In genomic region chr19:55285225-55285890, GRCh38 we compare ENCODE assay signal across 8 cellular contexts. TPM values are rescaled to one million over a fixed set of nuclear protein-coding genes. Genes with fewer than 3 reads are reported as not detected.
DNase-seq lines count a peak whose midpoint lies in the region; ATAC-seq, FAIRE-seq and TF ChIP-seq lines count a peak whose summit lies in the region.

No MANE protein-coding gene starts in this region.

- POLR2A ChIA-PET in A549 (lab: Yijun Ruan, JAX): no interaction called here

- H3K36me3 ChIP-seq in H7 (replicated peaks; ENCODE audit: control insufficient read depth, insufficient read depth, low read length) (peaks cover 4% of the 10 kb centered on the region), muscle layer of colon (ENCODE audit: insufficient read depth, low read length) (no peaks in the 10 kb centered on the region)

- no peak for TF ChIP-seq RAD21 in A549 (conservative IDR thresholded peaks at IDR 0.05 in 1 of 2, IDR thresholded peaks at IDR 0.05 in 1 of 2)

- no peak for TF ChIP-seq POLR2A in A549 (IDR thresholded peaks at IDR 0.05; ENCODE audit: low read length)

- CTCF ChIA-PET in A549 (lab: Yijun Ruan, JAX): interaction anchor here (0.5 to 10.2 kb wide), 3 partner anchors 16 to 145 kb away, joined by 3 to 152 read pairs (median 7); no protein-coding TSS in a partner anchor

- H3K27ac ChIP-seq in A549 (peak overlapping the region in 1 of 2 experiments; percentile 95; a peak in 3 of 6 replicates), muscle layer of colon (ENCODE audit: low read depth, low read length) (peak overlapping the region; percentile 52)

- H3K27me3 ChIP-seq in H7 (ENCODE audit: control insufficient read depth, insufficient read depth, low read length) (no peaks in the 10 kb centered on the region), muscle layer of colon (ENCODE audit: control insufficient read depth in 1 of 2, insufficient read depth in 2 of 2, low read length in 2 of 2) (no peaks in the 10 kb centered on the region)

- no peak for TF ChIP-seq CTCF in A549 (IDR thresholded peaks at IDR 0.05)
- no peak for TF ChIP-seq CTCF in cardiac fibroblast (IDR thresholded peaks at IDR 0.05; ENCODE audit: low read depth, low read length)
- no peak for TF ChIP-seq CTCF in GM13976 (IDR thresholded peaks at IDR 0.05; ENCODE audit: borderline replicate concordance, control extremely low read depth, extremely low read depth, insufficient read depth, missing control alignments)

- TF ChIP-seq EP300 in A549 (IDR thresholded peaks at IDR 0.05): no peak

- H3K4me2 ChIP-seq in A549: peak overlapping the region; percentile 100

- H3K9me3 ChIP-seq in A549: no peaks in the 10 kb centered on the region
- no peaks in the 10 kb centered on the region for H3K9me3 ChIP-seq in muscle layer of colon (ENCODE audit: low read length)

- H3K4me3 ChIP-seq in A549 (no peak overlapping the region), H7 (ENCODE audit: insufficient read depth, low read depth, low read length) (peak overlapping the region; percentile 43), cardiac fibroblast (replicated peaks in 1 of 2; ENCODE audit: low read depth in 2 of 2, low read length in 2 of 2) (peak overlapping the region; percentile 2 to 35), muscle layer of colon (ENCODE audit: low read depth in 1 of 2, low read length in 2 of 2) (peak overlapping the region in 1 of 2 donors; percentile 18)

- no peak overlapping the region for H3K9ac ChIP-seq in muscle layer of colon (ENCODE audit: low read length)

- H3K4me1 ChIP-seq in A549 (peaks cover 24% of the 10 kb centered on the region), muscle layer of colon (ENCODE audit: insufficient read depth, low read length) (peaks cover 15% of the 10 kb centered on the region)

- DNase-seq in A549 (ENCODE audit: low read depth in 1 of 2, low spot score in 1 of 2): no peak
- DNase-seq in H7: peak; percentile 63
- peak in 1 of 2 donors; percentile 7 for DNase-seq in cardiac fibroblast (ENCODE audit: low read depth in 2 of 2)
- no peak for DNase-seq in ecto neural progenitor cell (ENCODE audit: low spot score)
- DNase-seq in effector CD8-positive, alpha-beta T cell (lab: John Stamatoyannopoulos, UW): no peak
- DNase-seq in GM13976 (ENCODE audit: low spot score): no peak

- 82% methylated on average over 18 of the region's 18 CpGs for WGBS in A549 (ENCODE audit: missing lambda C conversion rate)

- in situ Hi-C loops in GM13976 (cut with MboI; ENCODE audit: low sequenced_read_pairs, unreplicated experiment): no loop called here

- no peak for FAIRE-seq in A549 (lab: Jason Lieb, UNC)

- 0 out of 6 replicates have a peak, but pooled peaks of 1 of the 2 experiments have one; percentile 3 for ATAC-seq in A549
- ATAC-seq in HG02973 (IDR thresholded peaks at IDR 0.05; ENCODE audit: unreplicated experiment): no peak

TF ChIP-seq in A549, 52 proteins besides CTCF, POLR2A, EP300 and RAD21:
- TF ChIP-seq ATOH8 (CRISPR knock-in tag; IDR thresholded peaks at IDR 0.05; ENCODE audit: low read depth) (no peak), ELK1 (IDR thresholded peaks at IDR 0.05; ENCODE audit: low read depth, low read length) (no peak), SMC3 (IDR thresholded peaks at IDR 0.05) (no peak), TP53 (CRISPR knock-in tag; IDR thresholded peaks at IDR 0.05) (no peak), HOXB13 (CRISPR knock-in tag; IDR thresholded peaks at IDR 0.05; ENCODE audit: low read depth) (no peak), TFCP2L1 (CRISPR knock-in tag; IDR thresholded peaks at IDR 0.05) (no peak), CBX8 (IDR thresholded peaks at IDR 0.05) (no peak), RARB (CRISPR knock-in tag; IDR thresholded peaks at IDR 0.05) (no peak), E2F6 (IDR thresholded peaks at IDR 0.05; ENCODE audit: borderline replicate concordance, low read depth) (no peak), CHD2 (IDR thresholded peaks at IDR 0.05; ENCODE audit: low read length, partially characterized antibody) (no peak), HOXB5 (CRISPR knock-in tag; IDR thresholded peaks at IDR 0.05) (no peak), KDM5A (IDR thresholded peaks at IDR 0.05) (no peak), JUN (IDR thresholded peaks at IDR 0.05) (no peak), RCOR1 (IDR thresholded peaks at IDR 0.05; ENCODE audit: low read depth, low read length) (no peak), MAX (IDR thresholded peaks at IDR 0.05) (no peak), HOXA7 (CRISPR knock-in tag; IDR thresholded peaks at IDR 0.05) (no peak), MAZ (IDR thresholded peaks at IDR 0.05; ENCODE audit: borderline replicate concordance, low read depth, low read length) (no peak), MYC (IDR thresholded peaks at IDR 0.05; ENCODE audit: borderline replicate concordance, low read length) (no peak)

RNA-seq across cellular contexts. Expression of gene BRSK1, which starts 1.6 kb away (rescaled TPM):
- polyA plus RNA-seq in A549 (2011; rRNA removed) (5.5 and 6.6 TPM in 2 replicates), A549 (2017; fragmentation: RNase III; extraction: RNeasy Plus Mini Kit Qiagen cat#74134 plus additional on column Dnase treatment) (5.0 to 6.1 TPM (median 5.4 TPM) in 3 replicates)
- polyA plus RNA-seq in A549 (2012; cell fraction: cytosol; rRNA removed): 7.0 and 7.7 TPM in 2 replicates
- polyA plus RNA-seq in A549 (2012; cell fraction: nucleus; rRNA removed): 15.9 and 21.9 TPM in 2 replicates
- polyA minus RNA-seq in A549 (2011; rRNA and poly(A)+ RNA removed): 1.9 and 5.2 TPM in 2 replicates
- 20.3 and 31.3 TPM in 2 replicates for total RNA-seq in H7 (2014; rRNA removed; shearing (Covaris generic))

RNA-seq across cellular contexts. Expression of gene HSPBP1, which starts 5.4 kb away (rescaled TPM):
- polyA plus RNA-seq in A549 (2011; rRNA removed) (52.1 and 55.3 TPM in 2 replicates), A549 (2017; fragmentation: RNase III; extraction: RNeasy Plus Mini Kit Qiagen cat#74134 plus additional on column Dnase treatment) (121 to 127 TPM (median 123 TPM) in 3 replicates)
- 161 and 202 TPM in 2 replicates for polyA plus RNA-seq in A549 (2012; cell fraction: cytosol; rRNA removed)
- 214 and 333 TPM in 2 replicates for polyA plus RNA-seq in A549 (2012; cell fraction: nucleus; rRNA removed)
- polyA minus RNA-seq in A549 (2011; rRNA and poly(A)+ RNA removed): 26.6 and 52.1 TPM in 2 replicates
- total RNA-seq in H7 (2014; rRNA removed; shearing (Covaris generic)): 54.4 and 92.3 TPM in 2 replicates

RNA-seq across cellular contexts. Expression of gene PPP6R1, which starts 26.5 kb away (rescaled TPM):
- 42.9 and 44.6 TPM in 2 replicates for polyA plus RNA-seq in A549 (2011; rRNA removed)
- 74.0 and 94.8 TPM in 2 replicates for polyA plus RNA-seq in A549 (2012; cell fraction: cytosol; rRNA removed)
- polyA plus RNA-seq in A549 (2012; cell fraction: nucleus; rRNA removed): 148 and 200 TPM in 2 replicates
- 72.9 to 78.0 TPM (median 76.2 TPM) in 3 replicates for polyA plus RNA-seq in A549 (2017; fragmentation: RNase III; extraction: RNeasy Plus Mini Kit Qiagen cat#74134 plus additional on column Dnase treatment)
- 89.2 and 109 TPM in 2 replicates for polyA minus RNA-seq in A549 (2011; rRNA and poly(A)+ RNA removed)
- total RNA-seq in H7 (2014; rRNA removed; shearing (Covaris generic)): 51.7 and 53.1 TPM in 2 replicates

RNA-seq across cellular contexts. Expression of gene TMEM150B, which starts 39.8 kb away (rescaled TPM):
- polyA plus RNA-seq in A549 (2011; rRNA removed) (0.39 and 0.52 TPM in 2 replicates), A549 (2017; fragmentation: RNase III; extraction: RNeasy Plus Mini Kit Qiagen cat#74134 plus additional on column Dnase treatment) (0.26 to 0.45 TPM (median 0.26 TPM) in 3 replicates)
- 0.12 and 0.16 TPM in 2 replicates for polyA plus RNA-seq in A549 (2012; cell fraction: cytosol; rRNA removed)
- polyA plus RNA-seq in A549 (2012; cell fraction: nucleus; rRNA removed): 0.51 and 0.58 TPM in 2 replicates
- polyA minus RNA-seq in A549 (2011; rRNA and poly(A)+ RNA removed): 0.78 and 1.1 TPM in 2 replicates
- total RNA-seq in H7 (2014; rRNA removed; shearing (Covaris generic)): 0.24 TPM in 1 of 2 replicates, not detected in the other

RNA-seq across cellular contexts. Expression of gene KMT5C, which starts 54.3 kb away (rescaled TPM):
- polyA plus RNA-seq in A549 (2011; rRNA removed) (6.6 and 9.5 TPM in 2 replicates), A549 (2017; fragmentation: RNase III; extraction: RNeasy Plus Mini Kit Qiagen cat#74134 plus additional on column Dnase treatment) (11.8 to 17.2 TPM (median 15.2 TPM) in 3 replicates)
- polyA plus RNA-seq in A549 (2012; cell fraction: cytosol; rRNA removed): 26.1 and 26.2 TPM in 2 replicates
- 96.3 and 153 TPM in 2 replicates for polyA plus RNA-seq in A549 (2012; cell fraction: nucleus; rRNA removed)
- 6.9 and 15.1 TPM in 2 replicates for polyA minus RNA-seq in A549 (2011; rRNA and poly(A)+ RNA removed)
- 36.1 and 58.9 TPM in 2 replicates for total RNA-seq in H7 (2014; rRNA removed; shearing (Covaris generic))
